Comparison of ENCODE assay signal across 31 cellular contexts in genomic region chr12:57470970-57471656, GRCh38. TPM values are rescaled to one million over a fixed set of nuclear protein-coding genes. Genes with fewer than 3 reads are reported as not detected.
A peak's percentile ranks its signal among the peaks of the same experiment; 100 is the strongest.
DNase-seq lines count a peak whose midpoint lies in the region; ATAC-seq, FAIRE-seq and TF ChIP-seq lines count a peak whose summit lies in the region.
"Had no signal": no experiment of that assay in that cellular context is flagged by ENCODE, and none has a peak within 500 bp of the region (broad histone marks: within the 10 kb centered on the region; RNA-seq: fewer than 3 reads in every experiment).

No MANE protein-coding gene starts in this region.

- CTCF ChIA-PET in HepG2 (lab: Yijun Ruan, JAX; ENCODE audit: low intra/inter-chr PET ratio, low total read pairs): no interaction called here

- no peak for ATAC-seq in HepG2
- no peak for ATAC-seq in right lobe of liver
- no peak for ATAC-seq in naive thymus-derived CD8-positive, alpha-beta T cell
- no peak for ATAC-seq in HG03342 (IDR thresholded peaks at IDR 0.05; ENCODE audit: unreplicated experiment)
- ATAC-seq in HG02610 (IDR thresholded peaks at IDR 0.05; ENCODE audit: unreplicated experiment): no peak
- no peak for ATAC-seq in activated T-helper 17 cell treated with anti-CD3 and anti-CD28 coated beads, Interleukin-2, amount 50 U/mL, for 72 hours (replicated peaks)
- ATAC-seq: activated T-cell treated with anti-CD3 and anti-CD28 coated beads, Interleukin-2, amount 50 U/mL, for 72 hours; left lung had no signal

- no peaks in the 10 kb centered on the region for H4K20me1 ChIP-seq in HepG2 (ENCODE audit: insufficient read depth, low read length)

- H3K4me2 ChIP-seq in HepG2 (ENCODE audit: low read depth, low read length): no peak overlapping the region

- no TSS peak for BruUV-seq in HepG2 (replicated peaks; lab: Mats Ljungman, UMichigan)

- H3K4me3 Mint-ChIP-seq in naive thymus-derived CD8-positive, alpha-beta T cell: no peak overlapping the region
- H3K4me3 Mint-ChIP-seq in activated T-helper 17 cell treated with anti-CD3 and anti-CD28 coated beads, Interleukin-2, amount 50 U/mL, for 72 hours: no peak overlapping the region
- H3K4me3 Mint-ChIP-seq: activated T-cell treated with anti-CD3 and anti-CD28 coated beads, Interleukin-2, amount 50 U/mL, for 72 hours; brain; H9; memory B cell had no signal

- TF ChIP-seq CTCF in HepG2 (CRISPR knock-in tag; IDR thresholded peaks at IDR 0.05) (no peak), right lobe of liver (IDR thresholded peaks at IDR 0.05) (no peak), colonic mucosa (IDR thresholded peaks at IDR 0.05) (no peak)

- H3K27ac ChIP-seq in HepG2 (ENCODE audit: extremely low read length, insufficient read depth, low read length) (no peak overlapping the region), right lobe of liver (no peak overlapping the region), colonic mucosa (no peak overlapping the region)
- H3K27ac ChIP-seq: epithelial cell of prostate, prostate gland, sigmoid colon had no signal

- DNase-seq in HepG2 (ENCODE audit: low spot score) (no peak), right lobe of liver (no peak), colonic mucosa (peak; percentile 58), hepatic stellate cell (ENCODE audit: low spot score) (no peak)
- DNase-seq in naive thymus-derived CD8-positive, alpha-beta T cell: no peak
- DNase-seq: activated naive CD4-positive, alpha-beta T cell; activated T-cell treated with anti-CD3 and anti-CD28 coated beads, Interleukin-2, amount 50 U/mL, for 72 hours; DMS 273 treated with DMSO at 0.1 percent for 48 hours; effector CD4-positive, alpha-beta T cell; H9; Karpas-422; left lung; NCI-H1417; NCI-H2029; NCI-H2227 treated with DMSO at 0.1 percent for 48 hours; Right ventricle myocardium superior; sigmoid colon; stimulated activated CD4-positive, alpha-beta T cell treated with anti-CD3 and anti-CD28 coated beads, Interleukin-4, amount 100 ng/mL, for 24 hours; T-helper 2 cell had no signal

- no peak overlapping the region for H2AFZ ChIP-seq in HepG2 (ENCODE audit: low read length)

- POLR2A ChIA-PET in HepG2 (lab: Yijun Ruan, JAX): no interaction called here
- POLR2A ChIA-PET in naive thymus-derived CD8-positive, alpha-beta T cell (lab: Charles Lee): interaction anchor here (0.5 to 4.7 kb wide), 5 partner anchors 9 to 370 kb away, joined by 3 to 25 read pairs (median 4); partner anchors contain the start of gene AGAP2

- H3K9me3 ChIP-seq in HepG2 (ENCODE audit: low read length) (no peaks in the 10 kb centered on the region), right lobe of liver (no peaks in the 10 kb centered on the region), colonic mucosa (no peaks in the 10 kb centered on the region)
- H3K9me3 ChIP-seq: left lung, prostate gland, sigmoid colon had no signal

- peak overlapping the region in 8 of 10 donors; percentile 63 to 87 (median 70) for H3K27ac Mint-ChIP-seq in naive thymus-derived CD8-positive, alpha-beta T cell
- no peak overlapping the region for H3K27ac Mint-ChIP-seq in activated T-helper 17 cell treated with anti-CD3 and anti-CD28 coated beads, Interleukin-2, amount 50 U/mL, for 72 hours
- H3K27ac Mint-ChIP-seq: brain, H9, memory B cell had no signal

- no peak for TF ChIP-seq POLR2A in HepG2 (IDR thresholded peaks at IDR 0.05; ENCODE audit: insufficient read depth in 1 of 2, low read depth in 2 of 2, low read length in 2 of 2)
- no peak for TF ChIP-seq POLR2A in right lobe of liver (IDR thresholded peaks at IDR 0.05)

- intact Hi-C loops in HepG2 (cut with micrococcal nuclease; ENCODE audit: unreplicated experiment) (no loop called here), right lobe of liver (cut with DNase I) (no loop called here), colonic mucosa (cut with DNase I) (no loop called here)

- 0% methylated on average over 2 of the region's 4 CpGs for WGBS in HepG2 (ENCODE audit: low lambda C conversion rate)
- WGBS in right lobe of liver (ENCODE audit: insufficient coverage, low coverage, low lambda C conversion rate, missing lambda C conversion rate): 100% methylated on average over 2 of the region's 4 CpGs

- H3K36me3 ChIP-seq in HepG2 (replicated peaks in 1 of 2; ENCODE audit: control insufficient read depth in 1 of 2, insufficient read depth in 2 of 2, low read length in 2 of 2) (no peaks in the 10 kb centered on the region), right lobe of liver (no peaks in the 10 kb centered on the region), colonic mucosa (no peaks in the 10 kb centered on the region)
- H3K36me3 ChIP-seq: prostate gland, sigmoid colon had no signal

- H3K9ac ChIP-seq in HepG2 (ENCODE audit: insufficient read depth, low read depth, low read length): no peak overlapping the region
- no peak overlapping the region for H3K9ac ChIP-seq in colonic mucosa (ENCODE audit: low read depth in 2 of 2, low read length in 2 of 2)

- H3K4me1 Mint-ChIP-seq in naive thymus-derived CD8-positive, alpha-beta T cell: peaks cover 29 to 68% (median 57%) of the 10 kb centered on the region in 4 donors
- peaks cover 13% of the 10 kb centered on the region for H3K4me1 Mint-ChIP-seq in activated T-helper 17 cell treated with anti-CD3 and anti-CD28 coated beads, Interleukin-2, amount 50 U/mL, for 72 hours

- peaks cover 5 to 78% (median 12%) of the 10 kb centered on the region in 3 donors for H3K36me3 Mint-ChIP-seq in naive thymus-derived CD8-positive, alpha-beta T cell
- peaks cover 84% of the 10 kb centered on the region for H3K36me3 Mint-ChIP-seq in activated T-helper 17 cell treated with anti-CD3 and anti-CD28 coated beads, Interleukin-2, amount 50 U/mL, for 72 hours (ENCODE audit: low read depth)
- H3K36me3 Mint-ChIP-seq: brain had no signal

- TF ChIP-seq EP300 in HepG2 (IDR thresholded peaks at IDR 0.05; ENCODE audit: low read depth in 2 of 2, low read length in 2 of 2) (no peak), HepG2 (CRISPR knock-in tag; IDR thresholded peaks at IDR 0.05; ENCODE audit: borderline replicate concordance) (no peak)

- FAIRE-seq in HepG2 (lab: Jason Lieb, UNC): no peak
- FAIRE-seq: A204.1, GM18507 had no signal

- H3K79me2 ChIP-seq in HepG2 (ENCODE audit: insufficient read depth, low read length): no peaks in the 10 kb centered on the region

- TF ChIP-seq RAD21 in HepG2 (CRISPR knock-in tag; IDR thresholded peaks at IDR 0.05): no peak

- H3K27me3 ChIP-seq in HepG2 (ENCODE audit: control insufficient read depth in 1 of 2, insufficient read depth in 2 of 2, low read length in 2 of 2): peaks cover 7 to 49% of the 10 kb centered on the region in 2 experiments
- peaks cover 0 to 11% of the 10 kb centered on the region in 2 donors for H3K27me3 ChIP-seq in right lobe of liver
- peaks cover 30% of the 10 kb centered on the region for H3K27me3 ChIP-seq in colonic mucosa

- H3K4me3 ChIP-seq in HepG2 (replicated peaks in 1 of 3; ENCODE audit: insufficient read depth in 1 of 3, low read depth in 2 of 3, low read length in 3 of 3) (no peak overlapping the region), right lobe of liver (no peak overlapping the region), colonic mucosa (no peak overlapping the region)
- H3K4me3 ChIP-seq: left lung, prostate gland, sigmoid colon had no signal

- H3K4me1 ChIP-seq in HepG2 (ENCODE audit: insufficient read depth, low read length) (peaks cover 35% of the 10 kb centered on the region), right lobe of liver (peaks cover 0 to 10% (median 3%) of the 10 kb centered on the region in 4 donors), colonic mucosa (no peaks in the 10 kb centered on the region)

- no peaks in the 10 kb centered on the region for H3K27me3 Mint-ChIP-seq in naive thymus-derived CD8-positive, alpha-beta T cell
- no peaks in the 10 kb centered on the region for H3K27me3 Mint-ChIP-seq in activated T-helper 17 cell treated with anti-CD3 and anti-CD28 coated beads, Interleukin-2, amount 50 U/mL, for 72 hours
- H3K27me3 Mint-ChIP-seq: memory B cell had no signal

- in situ Hi-C loops in HepG2 (cut with HindIII; ENCODE audit: extremely low pct_ligation_motif_present, low pct_unique_long_range_greater_than_20kb): no loop called here

- no peaks in the 10 kb centered on the region for H3K9me3 Mint-ChIP-seq in naive thymus-derived CD8-positive, alpha-beta T cell
- H3K9me3 Mint-ChIP-seq in activated T-helper 17 cell treated with anti-CD3 and anti-CD28 coated beads, Interleukin-2, amount 50 U/mL, for 72 hours: no peaks in the 10 kb centered on the region
- H3K9me3 Mint-ChIP-seq: activated T-cell treated with anti-CD3 and anti-CD28 coated beads, Interleukin-2, amount 50 U/mL, for 72 hours; H9; memory B cell had no signal

RNA-seq across cellular contexts. Expression of gene ARHGAP9, which starts 8.6 kb away (rescaled TPM):
- total RNA-seq in HepG2 (2016; rRNA removed; fragmentation: Illumina TruSeq; extraction: Trizol) (0.18 TPM in 1 of 2 replicates, not detected in the other), right lobe of liver (10 to 100 TPM in 1 of 6 experiments, 1 to 10 TPM in 5; 3.5 to 11.0 (median 6.8) TPM), colonic mucosa (1 to 10 TPM; 5.5 to 6.5 TPM)
- total RNA-seq in HepG2 (2016; cell fraction: cytosol; rRNA removed; fragmentation: Illumina TruSeq; extraction: Trizol; ENCODE audit: low read depth): not detected in 2 replicates
- total RNA-seq in HepG2 (2016; cell fraction: insoluble cytoplasmic fraction; rRNA removed; fragmentation: Illumina TruSeq; extraction: Trizol): 0.32 TPM in 1 of 2 replicates, not detected in the other
- total RNA-seq in HepG2 (2016; cell fraction: membrane; rRNA removed; fragmentation: Illumina TruSeq; extraction: Trizol): not detected in 2 replicates
- not detected in 2 replicates for total RNA-seq in HepG2 (2016; cell fraction: nucleus; rRNA removed; fragmentation: Illumina TruSeq; extraction: Trizol)
- 0.95 and 1.2 TPM in 2 replicates for polyA plus RNA-seq in HepG2 (2011; rRNA removed)
- 0.33 and 0.40 TPM in 2 replicates for polyA plus RNA-seq in HepG2 (2011; cell fraction: cytosol; rRNA removed)
- polyA plus RNA-seq in HepG2 (2011; cell fraction: nucleus; rRNA removed): 3.1 and 5.5 TPM in 2 replicates
- polyA plus RNA-seq in HepG2 (2012): 0.39 and 0.55 TPM in 2 replicates
- not detected in 2 replicates for polyA plus RNA-seq in HepG2 (2016; cell fraction: cytosol; fragmentation: Illumina TruSeq; extraction: Trizol; ENCODE audit: low read depth)
- polyA plus RNA-seq in HepG2 (2016; cell fraction: insoluble cytoplasmic fraction; fragmentation: Illumina TruSeq; extraction: Trizol; ENCODE audit: low read depth): 0.17 TPM in 1 of 2 replicates, not detected in the other
- polyA plus RNA-seq in HepG2 (2016; cell fraction: membrane; fragmentation: Illumina TruSeq; extraction: Trizol; ENCODE audit: low read depth): 0.15 TPM in 1 of 2 replicates, not detected in the other
- polyA plus RNA-seq in HepG2 (2016; cell fraction: nucleus; fragmentation: Illumina TruSeq; extraction: Trizol; ENCODE audit: insufficient read depth, low read depth): 0.51 and 0.87 TPM in 2 replicates
- 0.44 TPM in 1 of 2 replicates, not detected in the other for polyA minus RNA-seq in HepG2 (2011; rRNA and poly(A)+ RNA removed; ENCODE audit: low replicate concordance)
- polyA minus RNA-seq in HepG2 (2011; cell fraction: cytosol; rRNA and poly(A)+ RNA removed): not detected in 2 replicates
- polyA minus RNA-seq in HepG2 (2011; cell fraction: nucleus; rRNA and poly(A)+ RNA removed): 0.64 and 1.7 TPM in 2 replicates
- total RNA-seq in naive thymus-derived CD8-positive, alpha-beta T cell: 100 to 1,000 TPM; 287 to 291 TPM
- polyA plus RNA-seq in naive thymus-derived CD8-positive, alpha-beta T cell: 100 to 1,000 TPM; 136 to 240 (median 150) TPM
- 100 to 1,000 TPM; 131 to 225 TPM for total RNA-seq in activated T-helper 17 cell treated with anti-CD3 and anti-CD28 coated beads, Interleukin-2, amount 50 U/mL, for 72 hours

RNA-seq across cellular contexts. Expression of gene GLI1, which starts 11.5 kb away (rescaled TPM):
- 0.20 TPM in 1 of 2 replicates, not detected in the other for total RNA-seq in HepG2 (2016; rRNA removed; fragmentation: Illumina TruSeq; extraction: Trizol)
- total RNA-seq in HepG2 (2016; cell fraction: cytosol; rRNA removed; fragmentation: Illumina TruSeq; extraction: Trizol; ENCODE audit: low read depth): 0.53 TPM in 1 of 2 replicates, not detected in the other
- not detected in 2 replicates for total RNA-seq in HepG2 (2016; cell fraction: insoluble cytoplasmic fraction; rRNA removed; fragmentation: Illumina TruSeq; extraction: Trizol)
- not detected in 2 replicates for total RNA-seq in HepG2 (2016; cell fraction: membrane; rRNA removed; fragmentation: Illumina TruSeq; extraction: Trizol)
- total RNA-seq in HepG2 (2016; cell fraction: nucleus; rRNA removed; fragmentation: Illumina TruSeq; extraction: Trizol): not detected in 2 replicates
- polyA plus RNA-seq in HepG2 (2011; rRNA removed): 0.09 and 0.27 TPM in 2 replicates
- polyA plus RNA-seq in HepG2 (2011; cell fraction: cytosol; rRNA removed): 0.06 and 0.07 TPM in 2 replicates
- polyA plus RNA-seq in HepG2 (2011; cell fraction: nucleus; rRNA removed): 0.33 and 0.42 TPM in 2 replicates
- 0.55 TPM in 1 of 2 replicates, not detected in the other for polyA plus RNA-seq in HepG2 (2012)
- polyA plus RNA-seq in HepG2 (2016; cell fraction: cytosol; fragmentation: Illumina TruSeq; extraction: Trizol; ENCODE audit: low read depth): not detected in 2 replicates
- 0.35 TPM in 1 of 2 replicates, not detected in the other for polyA plus RNA-seq in HepG2 (2016; cell fraction: insoluble cytoplasmic fraction; fragmentation: Illumina TruSeq; extraction: Trizol; ENCODE audit: low read depth)
- not detected in 2 replicates for polyA plus RNA-seq in HepG2 (2016; cell fraction: membrane; fragmentation: Illumina TruSeq; extraction: Trizol; ENCODE audit: low read depth)
- 0.17 and 0.49 TPM in 2 replicates for polyA plus RNA-seq in HepG2 (2016; cell fraction: nucleus; fragmentation: Illumina TruSeq; extraction: Trizol; ENCODE audit: insufficient read depth, low read depth)
- polyA minus RNA-seq in HepG2 (2011; rRNA and poly(A)+ RNA removed; ENCODE audit: low replicate concordance): 2.5 TPM in 1 of 2 replicates, not detected in the other
- polyA minus RNA-seq in HepG2 (2011; cell fraction: cytosol; rRNA and poly(A)+ RNA removed): not detected in 2 replicates
- not detected in 2 replicates for polyA minus RNA-seq in HepG2 (2011; cell fraction: nucleus; rRNA and poly(A)+ RNA removed)
- under 1 TPM; 0.16 to 0.74 (median 0.55) TPM for total RNA-seq in right lobe of liver
- 1 to 10 TPM; 1.4 to 2.0 TPM for total RNA-seq in colonic mucosa
- 1 to 10 TPM; 1.9 to 2.7 TPM for total RNA-seq in naive thymus-derived CD8-positive, alpha-beta T cell
- not detected for polyA plus RNA-seq in naive thymus-derived CD8-positive, alpha-beta T cell
- total RNA-seq in activated T-helper 17 cell treated with anti-CD3 and anti-CD28 coated beads, Interleukin-2, amount 50 U/mL, for 72 hours: 1 to 10 TPM in 1 of 2 donors, under 1 TPM in 1; 0.48 to 1.4 TPM

RNA-seq across cellular contexts. Expression of gene INHBE, which starts 16.0 kb away (rescaled TPM):
- 6.8 and 17.0 TPM in 2 replicates for total RNA-seq in HepG2 (2016; rRNA removed; fragmentation: Illumina TruSeq; extraction: Trizol)
- 1.4 and 1.9 TPM in 2 replicates for total RNA-seq in HepG2 (2016; cell fraction: cytosol; rRNA removed; fragmentation: Illumina TruSeq; extraction: Trizol; ENCODE audit: low read depth)
- 8.0 and 15.5 TPM in 2 replicates for total RNA-seq in HepG2 (2016; cell fraction: insoluble cytoplasmic fraction; rRNA removed; fragmentation: Illumina TruSeq; extraction: Trizol)
- total RNA-seq in HepG2 (2016; cell fraction: membrane; rRNA removed; fragmentation: Illumina TruSeq; extraction: Trizol): 3.2 and 3.3 TPM in 2 replicates
- total RNA-seq in HepG2 (2016; cell fraction: nucleus; rRNA removed; fragmentation: Illumina TruSeq; extraction: Trizol): 11.2 and 13.1 TPM in 2 replicates
- 32.0 and 55.8 TPM in 2 replicates for polyA plus RNA-seq in HepG2 (2011; rRNA removed)
- polyA plus RNA-seq in HepG2 (2011; cell fraction: cytosol; rRNA removed): 39.2 and 45.0 TPM in 2 replicates
- polyA plus RNA-seq in HepG2 (2011; cell fraction: nucleus; rRNA removed): 12.5 and 25.8 TPM in 2 replicates
- polyA plus RNA-seq in HepG2 (2012): 16.9 and 62.2 TPM in 2 replicates
- polyA plus RNA-seq in HepG2 (2016; cell fraction: cytosol; fragmentation: Illumina TruSeq; extraction: Trizol; ENCODE audit: low read depth): 0.90 and 1.2 TPM in 2 replicates
- polyA plus RNA-seq in HepG2 (2016; cell fraction: insoluble cytoplasmic fraction; fragmentation: Illumina TruSeq; extraction: Trizol; ENCODE audit: low read depth): 6.5 and 7.6 TPM in 2 replicates
- polyA plus RNA-seq in HepG2 (2016; cell fraction: membrane; fragmentation: Illumina TruSeq; extraction: Trizol; ENCODE audit: low read depth): 1.8 and 2.0 TPM in 2 replicates
- polyA plus RNA-seq in HepG2 (2016; cell fraction: nucleus; fragmentation: Illumina TruSeq; extraction: Trizol; ENCODE audit: insufficient read depth, low read depth): 16.9 and 17.1 TPM in 2 replicates
- 0.51 and 61.0 TPM in 2 replicates for polyA minus RNA-seq in HepG2 (2011; rRNA and poly(A)+ RNA removed; ENCODE audit: low replicate concordance)
- polyA minus RNA-seq in HepG2 (2011; cell fraction: cytosol; rRNA and poly(A)+ RNA removed): 21.0 and 26.6 TPM in 2 replicates
- 7.1 and 11.4 TPM in 2 replicates for polyA minus RNA-seq in HepG2 (2011; cell fraction: nucleus; rRNA and poly(A)+ RNA removed)
- 100 to 1,000 TPM in 4 of 6 experiments, 10 to 100 TPM in 2; 17.4 to 302 (median 150) TPM for total RNA-seq in right lobe of liver
- under 1 TPM in 1 of 2 donors, not detected in 1; 0.22 TPM for total RNA-seq in colonic mucosa
- total RNA-seq in naive thymus-derived CD8-positive, alpha-beta T cell: not detected
- polyA plus RNA-seq in naive thymus-derived CD8-positive, alpha-beta T cell: under 1 TPM in 1 of 3 donors, not detected in 2; 0.16 TPM
- total RNA-seq in activated T-helper 17 cell treated with anti-CD3 and anti-CD28 coated beads, Interleukin-2, amount 50 U/mL, for 72 hours: not detected
- total RNA-seq: cerebellum, glomerular endothelial cell, prostate gland, Right ventricle myocardium superior had no signal

RNA-seq across cellular contexts. Expression of gene MARS1, which starts 16.8 kb away (rescaled TPM):
- 177 and 181 TPM in 2 replicates for total RNA-seq in HepG2 (2016; rRNA removed; fragmentation: Illumina TruSeq; extraction: Trizol)
- total RNA-seq in HepG2 (2016; cell fraction: cytosol; rRNA removed; fragmentation: Illumina TruSeq; extraction: Trizol; ENCODE audit: low read depth): 69.2 and 77.6 TPM in 2 replicates
- total RNA-seq in HepG2 (2016; cell fraction: insoluble cytoplasmic fraction; rRNA removed; fragmentation: Illumina TruSeq; extraction: Trizol): 178 and 182 TPM in 2 replicates
- total RNA-seq in HepG2 (2016; cell fraction: membrane; rRNA removed; fragmentation: Illumina TruSeq; extraction: Trizol): 116 and 124 TPM in 2 replicates
- total RNA-seq in HepG2 (2016; cell fraction: nucleus; rRNA removed; fragmentation: Illumina TruSeq; extraction: Trizol): 147 and 177 TPM in 2 replicates
- 115 and 167 TPM in 2 replicates for polyA plus RNA-seq in HepG2 (2011; rRNA removed)
- polyA plus RNA-seq in HepG2 (2011; cell fraction: cytosol; rRNA removed): 90.1 and 98.7 TPM in 2 replicates
- polyA plus RNA-seq in HepG2 (2011; cell fraction: nucleus; rRNA removed): 450 and 538 TPM in 2 replicates
- polyA plus RNA-seq in HepG2 (2012): 160 and 209 TPM in 2 replicates
- polyA plus RNA-seq in HepG2 (2016; cell fraction: cytosol; fragmentation: Illumina TruSeq; extraction: Trizol; ENCODE audit: low read depth): 68.2 and 75.1 TPM in 2 replicates
- 150 and 162 TPM in 2 replicates for polyA plus RNA-seq in HepG2 (2016; cell fraction: insoluble cytoplasmic fraction; fragmentation: Illumina TruSeq; extraction: Trizol; ENCODE audit: low read depth)
- 87.9 and 114 TPM in 2 replicates for polyA plus RNA-seq in HepG2 (2016; cell fraction: membrane; fragmentation: Illumina TruSeq; extraction: Trizol; ENCODE audit: low read depth)
- 239 and 240 TPM in 2 replicates for polyA plus RNA-seq in HepG2 (2016; cell fraction: nucleus; fragmentation: Illumina TruSeq; extraction: Trizol; ENCODE audit: insufficient read depth, low read depth)
- polyA minus RNA-seq in HepG2 (2011; rRNA and poly(A)+ RNA removed; ENCODE audit: low replicate concordance): 242 and 269 TPM in 2 replicates
- polyA minus RNA-seq in HepG2 (2011; cell fraction: cytosol; rRNA and poly(A)+ RNA removed): 76.3 and 117 TPM in 2 replicates
- 213 and 244 TPM in 2 replicates for polyA minus RNA-seq in HepG2 (2011; cell fraction: nucleus; rRNA and poly(A)+ RNA removed)
- 10 to 100 TPM; 53.4 to 66.6 (median 60.4) TPM for total RNA-seq in right lobe of liver
- 100 to 1,000 TPM in 1 of 2 donors, 10 to 100 TPM in 1; 90.3 to 195 TPM for total RNA-seq in colonic mucosa
- total RNA-seq in naive thymus-derived CD8-positive, alpha-beta T cell: 100 to 1,000 TPM; 368 to 386 TPM
- 10 to 100 TPM; 81.0 to 93.5 (median 91.9) TPM for polyA plus RNA-seq in naive thymus-derived CD8-positive, alpha-beta T cell
- 100 to 1,000 TPM; 130 to 243 TPM for total RNA-seq in activated T-helper 17 cell treated with anti-CD3 and anti-CD28 coated beads, Interleukin-2, amount 50 U/mL, for 72 hours

RNA-seq across cellular contexts. Expression of gene INHBC, which starts 36.5 kb away (rescaled TPM):
- total RNA-seq in HepG2 (2016; rRNA removed; fragmentation: Illumina TruSeq; extraction: Trizol): 1.5 and 1.8 TPM in 2 replicates
- 0.20 and 0.35 TPM in 2 replicates for total RNA-seq in HepG2 (2016; cell fraction: cytosol; rRNA removed; fragmentation: Illumina TruSeq; extraction: Trizol; ENCODE audit: low read depth)
- 1.3 and 1.7 TPM in 2 replicates for total RNA-seq in HepG2 (2016; cell fraction: insoluble cytoplasmic fraction; rRNA removed; fragmentation: Illumina TruSeq; extraction: Trizol)
- 1.1 TPM in 2 replicates for total RNA-seq in HepG2 (2016; cell fraction: membrane; rRNA removed; fragmentation: Illumina TruSeq; extraction: Trizol)
- 2.3 and 2.6 TPM in 2 replicates for total RNA-seq in HepG2 (2016; cell fraction: nucleus; rRNA removed; fragmentation: Illumina TruSeq; extraction: Trizol)
- 12.7 and 13.8 TPM in 2 replicates for polyA plus RNA-seq in HepG2 (2011; rRNA removed)
- 11.4 and 11.9 TPM in 2 replicates for polyA plus RNA-seq in HepG2 (2011; cell fraction: cytosol; rRNA removed)
- polyA plus RNA-seq in HepG2 (2011; cell fraction: nucleus; rRNA removed): 4.8 and 6.4 TPM in 2 replicates
- 2.3 and 4.2 TPM in 2 replicates for polyA plus RNA-seq in HepG2 (2012)
- polyA plus RNA-seq in HepG2 (2016; cell fraction: cytosol; fragmentation: Illumina TruSeq; extraction: Trizol; ENCODE audit: low read depth): 0.35 and 0.46 TPM in 2 replicates
- 3.2 and 3.3 TPM in 2 replicates for polyA plus RNA-seq in HepG2 (2016; cell fraction: insoluble cytoplasmic fraction; fragmentation: Illumina TruSeq; extraction: Trizol; ENCODE audit: low read depth)
- 1.3 and 1.4 TPM in 2 replicates for polyA plus RNA-seq in HepG2 (2016; cell fraction: membrane; fragmentation: Illumina TruSeq; extraction: Trizol; ENCODE audit: low read depth)
- polyA plus RNA-seq in HepG2 (2016; cell fraction: nucleus; fragmentation: Illumina TruSeq; extraction: Trizol; ENCODE audit: insufficient read depth, low read depth): 4.0 and 4.8 TPM in 2 replicates
- polyA minus RNA-seq in HepG2 (2011; rRNA and poly(A)+ RNA removed; ENCODE audit: low replicate concordance): 0.16 and 20.9 TPM in 2 replicates
- polyA minus RNA-seq in HepG2 (2011; cell fraction: cytosol; rRNA and poly(A)+ RNA removed): 4.8 and 4.9 TPM in 2 replicates
- polyA minus RNA-seq in HepG2 (2011; cell fraction: nucleus; rRNA and poly(A)+ RNA removed): 5.0 and 6.3 TPM in 2 replicates
- 100 to 1,000 TPM in 1 of 6 experiments, 10 to 100 TPM in 5; 14.7 to 123 (median 63.6) TPM for total RNA-seq in right lobe of liver
- not detected for total RNA-seq in colonic mucosa
- under 1 TPM; 0.18 to 0.19 TPM for total RNA-seq in naive thymus-derived CD8-positive, alpha-beta T cell
- not detected for polyA plus RNA-seq in naive thymus-derived CD8-positive, alpha-beta T cell
- total RNA-seq in activated T-helper 17 cell treated with anti-CD3 and anti-CD28 coated beads, Interleukin-2, amount 50 U/mL, for 72 hours: not detected
- total RNA-seq: activated T-cell treated with anti-CD3 and anti-CD28 coated beads, Interleukin-2, amount 50 U/mL, for 72 hours; cerebellum; glomerular endothelial cell; H9; left lung; Right ventricle myocardium superior; sigmoid colon; ureter had no signal
- polyA plus RNA-seq: sigmoid colon had no signal

Comparison
In these comparisons a context has a peak if more than half of its experiments do, and no peak if none do; other contexts are left out.
1. RNA of gene ARHGAP9, which starts 8.6 kb away (total RNA-seq): 287 to 291 TPM in naive thymus-derived CD8-positive, alpha-beta T cell and 131 to 225 TPM in activated T-helper 17 cell treated with anti-CD3 and anti-CD28 coated beads, Interleukin-2, amount 50 U/mL, for 72 hours; 3.5 to 11.0 TPM in right lobe of liver, 5.5 to 6.5 TPM in colonic mucosa and 0.18 to 0.32 TPM in HepG2; every median in the first group is over 10 times any median in the second.